In the genomic region with DNA sequence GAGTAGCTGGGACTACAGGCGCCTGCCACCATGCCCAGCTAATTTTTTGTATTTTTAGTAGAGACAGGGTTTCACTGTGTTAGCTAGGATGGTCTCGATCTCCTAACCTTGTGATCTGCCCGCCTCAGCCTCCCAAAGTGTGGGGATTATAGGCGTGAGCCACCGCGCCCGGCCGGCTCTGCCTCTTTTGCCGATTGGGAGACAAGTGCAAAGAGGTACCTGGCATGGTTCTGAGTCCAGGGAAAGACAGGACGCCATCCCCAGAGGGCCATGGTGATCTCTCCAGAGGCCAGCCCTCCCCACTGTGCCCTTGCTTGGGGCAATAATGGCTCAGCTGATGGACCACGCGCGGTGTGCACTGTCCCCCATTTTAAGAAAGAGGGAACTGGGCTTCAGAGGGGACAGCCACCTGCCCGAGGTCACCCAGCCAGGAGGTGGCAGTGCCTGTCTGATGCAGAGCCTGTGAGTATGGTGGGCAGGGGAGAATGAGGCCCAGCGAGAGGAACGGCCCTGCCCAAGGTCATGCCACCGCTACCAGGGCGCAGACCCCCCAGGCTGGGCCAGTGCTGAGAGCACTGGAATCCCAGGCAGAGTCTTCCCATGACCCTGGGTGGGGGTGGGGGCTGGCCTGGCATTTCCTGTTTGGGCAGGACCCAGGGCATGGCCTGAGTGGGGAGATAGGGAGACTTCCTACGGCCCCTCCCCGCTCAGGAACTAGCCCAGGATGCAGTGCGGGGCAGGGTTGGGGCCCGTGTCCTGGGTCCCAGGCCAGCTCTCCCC, we compare ENCODE assay signal across 1 cellular context.
TF ChIP-seq lines count a peak whose summit lies in the region.

No MANE protein-coding gene starts in this region.

TF ChIP-seq in HepG2, 621 proteins besides CTCF, POLR2A, EP300 and RAD21 (continued from another document and continues in another):
- TF ChIP-seq, protein P1, sequence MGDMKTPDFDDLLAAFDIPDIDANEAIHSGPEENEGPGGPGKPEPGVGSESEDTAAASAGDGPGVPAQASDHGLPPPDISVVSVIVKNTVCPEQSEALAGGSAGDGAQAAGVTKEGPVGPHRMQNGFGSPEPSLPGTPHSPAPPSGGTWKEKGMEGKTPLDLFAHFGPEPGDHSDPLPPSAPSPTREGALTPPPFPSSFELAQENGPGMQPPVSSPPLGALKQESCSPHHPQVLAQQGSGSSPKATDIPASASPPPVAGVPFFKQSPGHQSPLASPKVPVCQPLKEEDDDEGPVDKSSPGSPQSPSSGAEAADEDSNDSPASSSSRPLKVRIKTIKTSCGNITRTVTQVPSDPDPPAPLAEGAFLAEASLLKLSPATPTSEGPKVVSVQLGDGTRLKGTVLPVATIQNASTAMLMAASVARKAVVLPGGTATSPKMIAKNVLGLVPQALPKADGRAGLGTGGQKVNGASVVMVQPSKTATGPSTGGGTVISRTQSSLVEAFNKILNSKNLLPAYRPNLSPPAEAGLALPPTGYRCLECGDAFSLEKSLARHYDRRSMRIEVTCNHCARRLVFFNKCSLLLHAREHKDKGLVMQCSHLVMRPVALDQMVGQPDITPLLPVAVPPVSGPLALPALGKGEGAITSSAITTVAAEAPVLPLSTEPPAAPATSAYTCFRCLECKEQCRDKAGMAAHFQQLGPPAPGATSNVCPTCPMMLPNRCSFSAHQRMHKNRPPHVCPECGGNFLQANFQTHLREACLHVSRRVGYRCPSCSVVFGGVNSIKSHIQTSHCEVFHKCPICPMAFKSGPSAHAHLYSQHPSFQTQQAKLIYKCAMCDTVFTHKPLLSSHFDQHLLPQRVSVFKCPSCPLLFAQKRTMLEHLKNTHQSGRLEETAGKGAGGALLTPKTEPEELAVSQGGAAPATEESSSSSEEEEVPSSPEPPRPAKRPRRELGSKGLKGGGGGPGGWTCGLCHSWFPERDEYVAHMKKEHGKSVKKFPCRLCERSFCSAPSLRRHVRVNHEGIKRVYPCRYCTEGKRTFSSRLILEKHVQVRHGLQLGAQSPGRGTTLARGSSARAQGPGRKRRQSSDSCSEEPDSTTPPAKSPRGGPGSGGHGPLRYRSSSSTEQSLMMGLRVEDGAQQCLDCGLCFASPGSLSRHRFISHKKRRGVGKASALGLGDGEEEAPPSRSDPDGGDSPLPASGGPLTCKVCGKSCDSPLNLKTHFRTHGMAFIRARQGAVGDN (CRISPR knock-in tag; IDR thresholded peaks at IDR 0.05) = peak; percentile 66
- TF ChIP-seq MEIS1 (CRISPR knock-in tag; IDR thresholded peaks at IDR 0.05; ENCODE audit: borderline replicate concordance) (0 out of 2 replicates have a peak, but pooled peaks have one; percentile 35), MTA3 (CRISPR knock-in tag; IDR thresholded peaks at IDR 0.05) (no peak), ZBTB38 (CRISPR knock-in tag; IDR thresholded peaks at IDR 0.05) (no peak; the same call in 1 of the 2 replicates), HOXA5 (CRISPR knock-in tag; IDR thresholded peaks at IDR 0.05) (peak; percentile 65; the same call in 1 of the 2 replicates), HNRNPK (IDR thresholded peaks at IDR 0.05; ENCODE audit: low read depth, low read length, poor library complexity, severe bottlenecking) (no peak), NCOR1 (IDR thresholded peaks at IDR 0.05; ENCODE audit: borderline replicate concordance, low read length) (no peak), GABPB1 (CRISPR knock-in tag; IDR thresholded peaks at IDR 0.05) (peak; percentile 81), ZNF230 (CRISPR knock-in tag; IDR thresholded peaks at IDR 0.05) (0 out of 2 replicates have a peak, but pooled peaks have one; percentile 14), ZNF468 (CRISPR knock-in tag; IDR thresholded peaks at IDR 0.05) (no peak), HDAC1 (CRISPR knock-in tag; IDR thresholded peaks at IDR 0.05) (peak; percentile 43), ZNF773 (CRISPR knock-in tag; IDR thresholded peaks at IDR 0.05; ENCODE audit: borderline replicate concordance) (no peak), GATAD1 (CRISPR knock-in tag; IDR thresholded peaks at IDR 0.05) (0 out of 2 replicates have a peak, but pooled peaks have one; percentile 4), ZNF768 (CRISPR knock-in tag; IDR thresholded peaks at IDR 0.05) (peak; percentile 68; the same call in 1 of the 2 replicates), PPARG (CRISPR knock-in tag; conservative IDR thresholded peaks at IDR 0.05) (no peak), ZFP41 (CRISPR knock-in tag; IDR thresholded peaks at IDR 0.05; ENCODE audit: borderline replicate concordance) (no peak), IRF2 (CRISPR knock-in tag; IDR thresholded peaks at IDR 0.05) (no peak), ZNF563 (CRISPR knock-in tag; IDR thresholded peaks at IDR 0.05) (no peak), ZNF839 (CRISPR knock-in tag; IDR thresholded peaks at IDR 0.05; ENCODE audit: borderline replicate concordance) (0 out of 2 replicates have a peak, but pooled peaks have one; percentile 55), ZFYVE20 (CRISPR knock-in tag; IDR thresholded peaks at IDR 0.05; ENCODE audit: borderline replicate concordance, low read depth) (0 out of 2 replicates have a peak, but pooled peaks have one; percentile 46)
- TF ChIP-seq, protein P2, sequence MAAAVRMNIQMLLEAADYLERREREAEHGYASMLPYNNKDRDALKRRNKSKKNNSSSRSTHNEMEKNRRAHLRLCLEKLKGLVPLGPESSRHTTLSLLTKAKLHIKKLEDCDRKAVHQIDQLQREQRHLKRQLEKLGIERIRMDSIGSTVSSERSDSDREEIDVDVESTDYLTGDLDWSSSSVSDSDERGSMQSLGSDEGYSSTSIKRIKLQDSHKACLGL (CRISPR knock-in tag; IDR thresholded peaks at IDR 0.05) = no peak
- TF ChIP-seq, protein P3, sequence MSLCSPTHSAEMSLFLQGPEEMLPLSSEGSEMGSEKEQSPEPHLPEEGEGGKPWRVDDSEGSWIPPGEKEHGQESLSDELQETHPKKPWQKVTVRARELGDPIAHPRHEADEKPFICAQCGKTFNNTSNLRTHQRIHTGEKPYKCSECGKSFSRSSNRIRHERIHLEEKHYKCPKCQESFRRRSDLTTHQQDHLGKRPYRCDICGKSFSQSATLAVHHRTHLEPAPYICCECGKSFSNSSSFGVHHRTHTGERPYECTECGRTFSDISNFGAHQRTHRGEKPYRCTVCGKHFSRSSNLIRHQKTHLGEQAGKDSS (CRISPR knock-in tag; IDR thresholded peaks at IDR 0.05; ENCODE audit: borderline replicate concordance, low read depth) = peak; percentile 99
- TF ChIP-seq, protein P4, sequence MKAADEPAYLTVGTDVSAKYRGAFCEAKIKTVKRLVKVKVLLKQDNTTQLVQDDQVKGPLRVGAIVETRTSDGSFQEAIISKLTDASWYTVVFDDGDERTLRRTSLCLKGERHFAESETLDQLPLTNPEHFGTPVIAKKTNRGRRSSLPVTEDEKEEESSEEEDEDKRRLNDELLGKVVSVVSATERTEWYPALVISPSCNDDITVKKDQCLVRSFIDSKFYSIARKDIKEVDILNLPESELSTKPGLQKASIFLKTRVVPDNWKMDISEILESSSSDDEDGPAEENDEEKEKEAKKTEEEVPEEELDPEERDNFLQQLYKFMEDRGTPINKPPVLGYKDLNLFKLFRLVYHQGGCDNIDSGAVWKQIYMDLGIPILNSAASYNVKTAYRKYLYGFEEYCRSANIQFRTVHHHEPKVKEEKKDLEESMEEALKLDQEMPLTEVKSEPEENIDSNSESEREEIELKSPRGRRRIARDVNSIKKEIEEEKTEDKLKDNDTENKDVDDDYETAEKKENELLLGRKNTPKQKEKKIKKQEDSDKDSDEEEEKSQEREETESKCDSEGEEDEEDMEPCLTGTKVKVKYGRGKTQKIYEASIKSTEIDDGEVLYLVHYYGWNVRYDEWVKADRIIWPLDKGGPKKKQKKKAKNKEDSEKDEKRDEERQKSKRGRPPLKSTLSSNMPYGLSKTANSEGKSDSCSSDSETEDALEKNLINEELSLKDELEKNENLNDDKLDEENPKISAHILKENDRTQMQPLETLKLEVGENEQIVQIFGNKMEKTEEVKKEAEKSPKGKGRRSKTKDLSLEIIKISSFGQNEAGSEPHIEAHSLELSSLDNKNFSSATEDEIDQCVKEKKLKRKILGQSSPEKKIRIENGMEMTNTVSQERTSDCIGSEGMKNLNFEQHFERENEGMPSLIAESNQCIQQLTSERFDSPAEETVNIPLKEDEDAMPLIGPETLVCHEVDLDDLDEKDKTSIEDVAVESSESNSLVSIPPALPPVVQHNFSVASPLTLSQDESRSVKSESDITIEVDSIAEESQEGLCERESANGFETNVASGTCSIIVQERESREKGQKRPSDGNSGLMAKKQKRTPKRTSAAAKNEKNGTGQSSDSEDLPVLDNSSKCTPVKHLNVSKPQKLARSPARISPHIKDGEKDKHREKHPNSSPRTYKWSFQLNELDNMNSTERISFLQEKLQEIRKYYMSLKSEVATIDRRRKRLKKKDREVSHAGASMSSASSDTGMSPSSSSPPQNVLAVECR (CRISPR knock-in tag; IDR thresholded peaks at IDR 0.05; ENCODE audit: borderline replicate concordance) = peak; percentile 40; the same call in 1 of the 2 replicates
- TF ChIP-seq, protein P5, sequence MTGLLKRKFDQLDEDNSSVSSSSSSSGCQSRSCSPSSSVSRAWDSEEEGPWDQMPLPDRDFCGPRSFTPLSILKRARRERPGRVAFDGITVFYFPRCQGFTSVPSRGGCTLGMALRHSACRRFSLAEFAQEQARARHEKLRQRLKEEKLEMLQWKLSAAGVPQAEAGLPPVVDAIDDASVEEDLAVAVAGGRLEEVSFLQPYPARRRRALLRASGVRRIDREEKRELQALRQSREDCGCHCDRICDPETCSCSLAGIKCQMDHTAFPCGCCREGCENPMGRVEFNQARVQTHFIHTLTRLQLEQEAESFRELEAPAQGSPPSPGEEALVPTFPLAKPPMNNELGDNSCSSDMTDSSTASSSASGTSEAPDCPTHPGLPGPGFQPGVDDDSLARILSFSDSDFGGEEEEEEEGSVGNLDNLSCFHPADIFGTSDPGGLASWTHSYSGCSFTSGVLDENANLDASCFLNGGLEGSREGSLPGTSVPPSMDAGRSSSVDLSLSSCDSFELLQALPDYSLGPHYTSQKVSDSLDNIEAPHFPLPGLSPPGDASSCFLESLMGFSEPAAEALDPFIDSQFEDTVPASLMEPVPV (CRISPR knock-in tag; IDR thresholded peaks at IDR 0.05) = no peak
- TF ChIP-seq, protein P6, sequence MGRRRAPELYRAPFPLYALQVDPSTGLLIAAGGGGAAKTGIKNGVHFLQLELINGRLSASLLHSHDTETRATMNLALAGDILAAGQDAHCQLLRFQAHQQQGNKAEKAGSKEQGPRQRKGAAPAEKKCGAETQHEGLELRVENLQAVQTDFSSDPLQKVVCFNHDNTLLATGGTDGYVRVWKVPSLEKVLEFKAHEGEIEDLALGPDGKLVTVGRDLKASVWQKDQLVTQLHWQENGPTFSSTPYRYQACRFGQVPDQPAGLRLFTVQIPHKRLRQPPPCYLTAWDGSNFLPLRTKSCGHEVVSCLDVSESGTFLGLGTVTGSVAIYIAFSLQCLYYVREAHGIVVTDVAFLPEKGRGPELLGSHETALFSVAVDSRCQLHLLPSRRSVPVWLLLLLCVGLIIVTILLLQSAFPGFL (CRISPR knock-in tag; IDR thresholded peaks at IDR 0.05) = no peak
- TF ChIP-seq, protein P7, sequence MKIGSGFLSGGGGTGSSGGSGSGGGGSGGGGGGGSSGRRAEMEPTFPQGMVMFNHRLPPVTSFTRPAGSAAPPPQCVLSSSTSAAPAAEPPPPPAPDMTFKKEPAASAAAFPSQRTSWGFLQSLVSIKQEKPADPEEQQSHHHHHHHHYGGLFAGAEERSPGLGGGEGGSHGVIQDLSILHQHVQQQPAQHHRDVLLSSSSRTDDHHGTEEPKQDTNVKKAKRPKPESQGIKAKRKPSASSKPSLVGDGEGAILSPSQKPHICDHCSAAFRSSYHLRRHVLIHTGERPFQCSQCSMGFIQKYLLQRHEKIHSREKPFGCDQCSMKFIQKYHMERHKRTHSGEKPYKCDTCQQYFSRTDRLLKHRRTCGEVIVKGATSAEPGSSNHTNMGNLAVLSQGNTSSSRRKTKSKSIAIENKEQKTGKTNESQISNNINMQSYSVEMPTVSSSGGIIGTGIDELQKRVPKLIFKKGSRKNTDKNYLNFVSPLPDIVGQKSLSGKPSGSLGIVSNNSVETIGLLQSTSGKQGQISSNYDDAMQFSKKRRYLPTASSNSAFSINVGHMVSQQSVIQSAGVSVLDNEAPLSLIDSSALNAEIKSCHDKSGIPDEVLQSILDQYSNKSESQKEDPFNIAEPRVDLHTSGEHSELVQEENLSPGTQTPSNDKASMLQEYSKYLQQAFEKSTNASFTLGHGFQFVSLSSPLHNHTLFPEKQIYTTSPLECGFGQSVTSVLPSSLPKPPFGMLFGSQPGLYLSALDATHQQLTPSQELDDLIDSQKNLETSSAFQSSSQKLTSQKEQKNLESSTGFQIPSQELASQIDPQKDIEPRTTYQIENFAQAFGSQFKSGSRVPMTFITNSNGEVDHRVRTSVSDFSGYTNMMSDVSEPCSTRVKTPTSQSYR (CRISPR knock-in tag; IDR thresholded peaks at IDR 0.05; ENCODE audit: borderline replicate concordance) = peak; percentile 59; the same call in 1 of the 2 replicates
- TF ChIP-seq, protein P8, sequence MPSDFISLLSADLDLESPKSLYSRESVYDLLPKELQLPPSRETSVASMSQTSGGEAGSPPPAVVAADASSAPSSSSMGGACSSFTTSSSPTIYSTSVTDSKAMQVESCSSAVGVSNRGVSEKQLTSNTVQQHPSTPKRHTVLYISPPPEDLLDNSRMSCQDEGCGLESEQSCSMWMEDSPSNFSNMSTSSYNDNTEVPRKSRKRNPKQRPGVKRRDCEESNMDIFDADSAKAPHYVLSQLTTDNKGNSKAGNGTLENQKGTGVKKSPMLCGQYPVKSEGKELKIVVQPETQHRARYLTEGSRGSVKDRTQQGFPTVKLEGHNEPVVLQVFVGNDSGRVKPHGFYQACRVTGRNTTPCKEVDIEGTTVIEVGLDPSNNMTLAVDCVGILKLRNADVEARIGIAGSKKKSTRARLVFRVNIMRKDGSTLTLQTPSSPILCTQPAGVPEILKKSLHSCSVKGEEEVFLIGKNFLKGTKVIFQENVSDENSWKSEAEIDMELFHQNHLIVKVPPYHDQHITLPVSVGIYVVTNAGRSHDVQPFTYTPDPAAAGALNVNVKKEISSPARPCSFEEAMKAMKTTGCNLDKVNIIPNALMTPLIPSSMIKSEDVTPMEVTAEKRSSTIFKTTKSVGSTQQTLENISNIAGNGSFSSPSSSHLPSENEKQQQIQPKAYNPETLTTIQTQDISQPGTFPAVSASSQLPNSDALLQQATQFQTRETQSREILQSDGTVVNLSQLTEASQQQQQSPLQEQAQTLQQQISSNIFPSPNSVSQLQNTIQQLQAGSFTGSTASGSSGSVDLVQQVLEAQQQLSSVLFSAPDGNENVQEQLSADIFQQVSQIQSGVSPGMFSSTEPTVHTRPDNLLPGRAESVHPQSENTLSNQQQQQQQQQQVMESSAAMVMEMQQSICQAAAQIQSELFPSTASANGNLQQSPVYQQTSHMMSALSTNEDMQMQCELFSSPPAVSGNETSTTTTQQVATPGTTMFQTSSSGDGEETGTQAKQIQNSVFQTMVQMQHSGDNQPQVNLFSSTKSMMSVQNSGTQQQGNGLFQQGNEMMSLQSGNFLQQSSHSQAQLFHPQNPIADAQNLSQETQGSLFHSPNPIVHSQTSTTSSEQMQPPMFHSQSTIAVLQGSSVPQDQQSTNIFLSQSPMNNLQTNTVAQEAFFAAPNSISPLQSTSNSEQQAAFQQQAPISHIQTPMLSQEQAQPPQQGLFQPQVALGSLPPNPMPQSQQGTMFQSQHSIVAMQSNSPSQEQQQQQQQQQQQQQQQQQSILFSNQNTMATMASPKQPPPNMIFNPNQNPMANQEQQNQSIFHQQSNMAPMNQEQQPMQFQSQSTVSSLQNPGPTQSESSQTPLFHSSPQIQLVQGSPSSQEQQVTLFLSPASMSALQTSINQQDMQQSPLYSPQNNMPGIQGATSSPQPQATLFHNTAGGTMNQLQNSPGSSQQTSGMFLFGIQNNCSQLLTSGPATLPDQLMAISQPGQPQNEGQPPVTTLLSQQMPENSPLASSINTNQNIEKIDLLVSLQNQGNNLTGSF (CRISPR knock-in tag; IDR thresholded peaks at IDR 0.05) = peak; percentile 54; the same call in 1 of the 2 replicates
- TF ChIP-seq, protein P9, sequence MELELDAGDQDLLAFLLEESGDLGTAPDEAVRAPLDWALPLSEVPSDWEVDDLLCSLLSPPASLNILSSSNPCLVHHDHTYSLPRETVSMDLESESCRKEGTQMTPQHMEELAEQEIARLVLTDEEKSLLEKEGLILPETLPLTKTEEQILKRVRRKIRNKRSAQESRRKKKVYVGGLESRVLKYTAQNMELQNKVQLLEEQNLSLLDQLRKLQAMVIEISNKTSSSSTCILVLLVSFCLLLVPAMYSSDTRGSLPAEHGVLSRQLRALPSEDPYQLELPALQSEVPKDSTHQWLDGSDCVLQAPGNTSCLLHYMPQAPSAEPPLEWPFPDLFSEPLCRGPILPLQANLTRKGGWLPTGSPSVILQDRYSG (CRISPR knock-in tag; IDR thresholded peaks at IDR 0.05) = no peak
